In the genomic region with DNA sequence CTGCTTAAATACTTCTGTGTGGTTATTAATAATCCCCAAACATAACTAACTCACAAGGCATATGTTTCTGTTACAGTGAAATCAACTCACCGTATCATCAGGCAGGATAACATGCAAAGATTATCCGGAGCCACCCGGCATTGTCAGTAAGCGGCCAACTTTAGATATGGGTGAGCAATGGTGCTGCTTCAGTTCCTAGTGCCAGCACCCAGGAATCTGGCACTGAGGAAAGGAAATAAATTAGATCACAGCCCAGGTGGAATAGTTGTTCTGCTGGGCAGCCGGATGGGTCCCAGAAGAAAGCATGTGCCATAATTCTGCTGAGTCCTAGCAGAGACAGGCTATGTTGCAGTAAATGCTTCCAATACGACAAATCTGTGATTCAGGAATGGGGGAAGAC, we compare ENCODE assay signal across 17 cellular contexts.
DNase-seq lines count a peak whose midpoint lies in the region; ATAC-seq, FAIRE-seq and TF ChIP-seq lines count a peak whose summit lies in the region.
"Had no signal": no experiment of that assay in that cellular context is flagged by ENCODE, and none has a peak within 500 bp of the region (broad histone marks: within the 10 kb centered on the region; RNA-seq: fewer than 3 reads in every experiment).

No MANE protein-coding gene starts in this region.

- no peak overlapping the region for H4K91ac ChIP-seq in H1 (replicated peaks; ENCODE audit: insufficient read length, low read length)

- no peak overlapping the region for H3K27ac ChIP-seq in H1 (ENCODE audit: low read depth, low read length)
- H3K27ac ChIP-seq: BLaER1, GM23248, HL-60 had no signal

- WGBS in H1 (ENCODE audit: extremely low coverage in 1 of 2, insufficient coverage in 1 of 2, insufficient read length in 1 of 2, insufficient replicate concordance in 2 of 2, low coverage in 1 of 2, low lambda C conversion rate in 2 of 2, missing lambda C conversion rate in 1 of 2), 2 experiments = 86% methylated on average over 6 of the region's 6 CpGs; no CpG with 5 or more reads in 1 of the 2 experiments

- FAIRE-seq in H1 (lab: Jason Lieb, UNC) = no peak

- ATAC-seq in Right ventricle myocardium inferior (peak; percentile 14), left ventricle myocardium superior (no peak), HG03432 (IDR thresholded peaks at IDR 0.05; ENCODE audit: unreplicated experiment) (no peak), HG02852 (IDR thresholded peaks at IDR 0.05; ENCODE audit: unreplicated experiment) (no peak), GM19351 (IDR thresholded peaks at IDR 0.05; ENCODE audit: unreplicated experiment) (no peak)

- no peaks in the 10 kb centered on the region; the same call in 1 of the 2 replicates for H3K23me2 ChIP-seq in H1 (ENCODE audit: low read depth, low read length)

- H2BK5ac ChIP-seq in H1 (ENCODE audit: low read depth, low read length) = no peak overlapping the region

- H3K14ac ChIP-seq in H1 (ENCODE audit: insufficient read length) = no peak overlapping the region

- no peak overlapping the region for H2AK5ac ChIP-seq in H1 (ENCODE audit: low read depth, low read length)

- no peak overlapping the region for H4K5ac ChIP-seq in H1 (ENCODE audit: insufficient read length, low read depth, low read length)

- H3K4ac ChIP-seq in H1 (replicated peaks; ENCODE audit: insufficient read length, low read depth, low read length) = no peak overlapping the region

- TF ChIP-seq POLR2A in H1 (IDR thresholded peaks at IDR 0.05; ENCODE audit: control extremely low read depth in 1 of 2, low read depth in 2 of 2, low read length in 2 of 2) = no peak

- no peak overlapping the region for H4K8ac ChIP-seq in H1 (ENCODE audit: extremely low read depth, insufficient read depth, low read length)

- no peaks in the 10 kb centered on the region for H3K36me3 ChIP-seq in H1 (ENCODE audit: control insufficient read depth in 2 of 4, insufficient read depth in 4 of 4, low read length in 3 of 4)
- H3K36me3 ChIP-seq: BLaER1 had no signal

- TF ChIP-seq RAD21 in H1 (IDR thresholded peaks at IDR 0.05 in 1 of 2, conservative IDR thresholded peaks at IDR 0.05 in 1 of 2; ENCODE audit: low read depth in 2 of 2, low read length in 2 of 2) = no peak

- H3K79me1 ChIP-seq in H1 (ENCODE audit: low read depth, low read length) = no peaks in the 10 kb centered on the region

- no peak for TF ChIP-seq EP300 in H1 (IDR thresholded peaks at IDR 0.05; ENCODE audit: borderline replicate concordance in 1 of 2, low read depth in 2 of 2, low read length in 2 of 2)

- no peak overlapping the region for H2BK12ac ChIP-seq in H1 (ENCODE audit: low read depth, low read length)

- no peak overlapping the region for H3K4me2 ChIP-seq in H1 (ENCODE audit: insufficient read depth in 1 of 2, low read depth in 2 of 2, low read length in 2 of 2)
- H3K4me2 ChIP-seq: BLaER1 had no signal

- H2BK120ac ChIP-seq in H1 (replicated peaks; ENCODE audit: low read depth, low read length) = no peak overlapping the region

- 0 out of 2 replicates have a peak overlapping the region, but pooled peaks have one; percentile 5 for H2AFZ ChIP-seq in H1 (ENCODE audit: low read length)
- H2AFZ ChIP-seq: GM23248 had no signal

- H3K9me3 ChIP-seq in H1 (ENCODE audit: insufficient read depth in 2 of 2, low read depth in 1 of 2, low read length in 1 of 2) = no peaks in the 10 kb centered on the region
- H3K9me3 ChIP-seq: BLaER1, Caco-2 had no signal

- H3K56ac ChIP-seq in H1 (replicated peaks; ENCODE audit: insufficient read length, low read depth, low read length) = no peak overlapping the region

- no peak overlapping the region for H3K4me3 ChIP-seq in H1 (ENCODE audit: extremely low read depth in 1 of 4, insufficient read depth in 2 of 4, low read depth in 3 of 4, low read length in 4 of 4)
- H3K4me3 ChIP-seq: BLaER1, GM23248 had no signal

- H3K23ac ChIP-seq in H1 (ENCODE audit: insufficient read length) = no peak overlapping the region

- H2BK20ac ChIP-seq in H1 (ENCODE audit: low read length) = no peak overlapping the region

- no peak for TF ChIP-seq CTCF in H1 (IDR thresholded peaks at IDR 0.05; ENCODE audit: control extremely low read depth in 1 of 3, insufficient read depth in 1 of 3, low read depth in 1 of 3, low read length in 3 of 3)

- no peaks in the 10 kb centered on the region for H3K79me2 ChIP-seq in H1 (ENCODE audit: control insufficient read depth in 1 of 2, insufficient read depth in 2 of 2, low read length in 2 of 2)

- H3K4me1 ChIP-seq in H1 (replicated peaks in 1 of 4; ENCODE audit: control insufficient read depth in 3 of 4, insufficient read depth in 4 of 4, low read length in 3 of 4) = no peaks in the 10 kb centered on the region
- H3K4me1 ChIP-seq: BLaER1, Caco-2 had no signal

- H3K9ac ChIP-seq in H1 (replicated peaks in 1 of 4; ENCODE audit: extremely low read depth in 1 of 4, low read depth in 3 of 4, low read length in 3 of 4) = no peak overlapping the region
- H3K9ac ChIP-seq: BLaER1, GM23248 had no signal

- DNase-seq in Right ventricle myocardium inferior (ENCODE audit: missing footprints) = no peak
- DNase-seq in left ventricle myocardium superior = no peak
- peak; percentile 26 to 36 for DNase-seq in NCI-H446 (lab: John Stamatoyannopoulos, UW)
- no peak for DNase-seq in H1 (ENCODE audit: low read depth in 1 of 2, low spot score in 2 of 2)
- DNase-seq: 8988T; AML-193; Caco-2; CD8-positive, alpha-beta memory T cell; DND-41; GF-D8; GM23248; H9 had no signal

- no peak overlapping the region for H2BK15ac ChIP-seq in H1 (ENCODE audit: low read length)

- H4K20me1 ChIP-seq in H1 (replicated peaks in 1 of 2; ENCODE audit: control insufficient read depth in 1 of 2, insufficient read depth in 2 of 2, low read length in 2 of 2) = no peaks in the 10 kb centered on the region
- H4K20me1 ChIP-seq: BLaER1 had no signal

- intact Hi-C loops in Right ventricle myocardium inferior (cut with DNase I) (no loop called here), left ventricle myocardium superior (cut with micrococcal nuclease) (no loop called here)

- no peak overlapping the region for H3K18ac ChIP-seq in H1 (ENCODE audit: extremely low read depth, low read length)

- CTCF ChIA-PET in H1 (lab: Charles Lee; ENCODE audit: partially characterized antibody) = no interaction called here

- no peaks in the 10 kb centered on the region for H3K27me3 ChIP-seq in H1 (replicated peaks in 1 of 4; ENCODE audit: control insufficient read depth in 3 of 4, extremely low read depth in 1 of 4, insufficient read depth in 3 of 4, low read length in 3 of 4)
- H3K27me3 ChIP-seq: BLaER1 had no signal

- POLR2A ChIA-PET in H1 (lab: Charles Lee; ENCODE audit: partially characterized antibody) = no interaction called here

TF ChIP-seq in H1, 55 proteins besides CTCF, POLR2A, EP300 and RAD21:
- TF ChIP-seq GABPA (IDR thresholded peaks at IDR 0.05; ENCODE audit: borderline replicate concordance, insufficient read depth, low read length) = no peak
- no peak for TF ChIP-seq SIX5 (IDR thresholded peaks at IDR 0.05; ENCODE audit: low read depth, low read length)
- TF ChIP-seq PHF8 (conservative IDR thresholded peaks at IDR 0.05; ENCODE audit: low read depth, low read length) = no peak
- TF ChIP-seq BRCA1 (IDR thresholded peaks at IDR 0.05; ENCODE audit: low read depth, low read length) = no peak
- TF ChIP-seq CHD2 (IDR thresholded peaks at IDR 0.05; ENCODE audit: low read length) = no peak
- no peak for TF ChIP-seq RBBP5 (IDR thresholded peaks at IDR 0.05; ENCODE audit: borderline replicate concordance, low read depth, low read length)
- TF ChIP-seq MAFK (IDR thresholded peaks at IDR 0.05; ENCODE audit: low read depth, low read length) = no peak
- no peak for TF ChIP-seq SUZ12 (IDR thresholded peaks at IDR 0.05; ENCODE audit: low read length)
- TF ChIP-seq TBP (IDR thresholded peaks at IDR 0.05; ENCODE audit: low read depth, low read length) = no peak
- TF ChIP-seq, protein P1, sequence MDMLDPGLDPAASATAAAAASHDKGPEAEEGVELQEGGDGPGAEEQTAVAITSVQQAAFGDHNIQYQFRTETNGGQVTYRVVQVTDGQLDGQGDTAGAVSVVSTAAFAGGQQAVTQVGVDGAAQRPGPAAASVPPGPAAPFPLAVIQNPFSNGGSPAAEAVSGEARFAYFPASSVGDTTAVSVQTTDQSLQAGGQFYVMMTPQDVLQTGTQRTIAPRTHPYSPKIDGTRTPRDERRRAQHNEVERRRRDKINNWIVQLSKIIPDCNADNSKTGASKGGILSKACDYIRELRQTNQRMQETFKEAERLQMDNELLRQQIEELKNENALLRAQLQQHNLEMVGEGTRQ (IDR thresholded peaks at IDR 0.05; ENCODE audit: low read length) = no peak
- no peak for TF ChIP-seq NANOG (IDR thresholded peaks at IDR 0.05; ENCODE audit: insufficient read depth, low read depth, low read length, poor library complexity, severe bottlenecking)
- no peak for TF ChIP-seq BCL11A (IDR thresholded peaks at IDR 0.05; ENCODE audit: low read depth in 2 of 2, low read length in 2 of 2)
- TF ChIP-seq EZH2 (IDR thresholded peaks at IDR 0.05; ENCODE audit: low read depth, low read length, severe bottlenecking) = no peak
- TF ChIP-seq SAP30 (IDR thresholded peaks at IDR 0.05; ENCODE audit: insufficient read depth, insufficient replicate concordance, low read length) = no peak
- no peak for TF ChIP-seq KDM1A (IDR thresholded peaks at IDR 0.05; ENCODE audit: borderline replicate concordance, low read length)

Comparison
In these comparisons a context has a peak if more than half of its experiments do, and no peak if none do; other contexts are left out.
1. DNase-seq: peak in NCI-H446 (2 of 2); none in Right ventricle myocardium inferior (single experiment), left ventricle myocardium superior (single experiment) and H1 (0 of 2).